ENCODE assay signal across 8 cellular contexts in the genomic region with DNA sequence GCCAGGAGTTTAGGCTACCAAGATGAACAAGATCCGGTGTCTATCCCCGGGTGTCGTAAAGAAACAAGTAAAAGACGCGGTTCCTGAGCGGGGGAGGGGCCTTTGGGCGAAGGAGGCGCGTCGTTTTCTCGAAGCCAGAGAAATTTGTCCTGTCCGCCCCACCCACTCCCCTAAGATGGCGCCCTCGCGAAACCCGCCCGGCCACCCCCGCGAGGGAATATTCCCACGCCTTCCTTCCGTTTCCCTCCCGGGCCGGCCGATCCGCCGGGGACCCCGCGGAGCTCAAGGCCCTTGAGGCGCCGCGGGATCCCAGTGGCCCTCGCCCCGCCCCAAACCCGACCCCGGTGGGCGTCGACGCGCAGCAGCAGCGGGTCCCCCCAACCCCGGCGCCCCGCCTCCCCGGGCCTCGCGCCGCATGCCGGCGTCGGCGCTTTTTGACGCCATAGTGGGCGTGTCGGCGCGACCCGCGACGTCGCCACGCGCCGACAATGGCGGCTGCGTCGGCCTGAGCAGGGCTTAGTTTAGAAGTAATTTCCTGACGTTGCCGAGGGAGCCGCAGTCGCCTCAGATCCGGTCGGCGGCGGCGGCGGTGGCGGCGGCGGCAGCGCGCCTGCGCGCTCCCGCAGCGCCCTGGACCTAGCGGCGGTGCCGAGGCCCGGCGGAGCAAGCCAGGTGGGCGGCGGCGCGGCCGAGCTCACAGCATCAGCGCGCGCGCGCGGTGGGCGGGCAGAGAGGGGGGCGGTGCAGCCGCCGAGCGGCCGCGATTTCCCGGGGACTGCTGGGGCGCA. TPM values are rescaled to one million over a fixed set of nuclear protein-coding genes. Genes with fewer than 3 reads are reported as not detected.
DNase-seq lines count a peak whose midpoint lies in the region; ATAC-seq and TF ChIP-seq lines count a peak whose summit lies in the region.

No MANE protein-coding gene starts in this region.

- peaks cover 3% of the 10 kb centered on the region for H3K27me3 Mint-ChIP-seq in activated T-helper 2 cell treated with anti-CD3 and anti-CD28 coated beads, Interferon-gamma antibody, Interleukin-2, Interleukin-4, amounts not matched to agents 10 μg/mL and 5 μg/mL and 100 μg/mL, durations not matched to agents 14 hours and 24 hours and 36 hours (ENCODE audit: low read depth)
- peaks cover 5 to 10% of the 10 kb centered on the region in 2 donors for H3K27me3 Mint-ChIP-seq in natural killer cell (ENCODE audit: low read depth in 2 of 2)
- peaks cover 0 to 5% of the 10 kb centered on the region in 2 donors for H3K27me3 Mint-ChIP-seq in stimulated activated naive B cell treated with anti-CD40 and anti-IgM and Interleukin-4, amounts not matched to agents 10 μg/mL and 1 μg/mL and 100 μg/mL, for 72 hours

- TF ChIP-seq CTCF in natural killer cell (IDR thresholded peaks at IDR 0.05) = no peak

- intact Hi-C loops in activated T-helper 2 cell treated with anti-CD3 and anti-CD28 coated beads, Interferon-gamma antibody, Interleukin-2, Interleukin-4, amounts not matched to agents 10 μg/mL and 5 μg/mL and 100 μg/mL, durations not matched to agents 14 hours and 24 hours and 36 hours (cut with micrococcal nuclease) = loop anchor here (2.0 to 10.0 kb wide), 4 partner anchors 80 to 525 kb away; a partner anchor contains a TSS
- intact Hi-C loops in natural killer cell (cut with micrococcal nuclease) = loop anchor here (2.0 to 10.0 kb wide), 3 partner anchors 90 to 522 kb away; a partner anchor contains a TSS

- ATAC-seq in natural killer cell = peak; percentile 79 to 92 (median 81)
- ATAC-seq in stimulated activated naive B cell treated with anti-CD40 and anti-IgM and Interleukin-4, amounts not matched to agents 10 μg/mL and 1 μg/mL and 100 μg/mL, for 72 hours (replicated peaks) = peak; percentile 83 to 86

- no peaks in the 10 kb centered on the region for H3K9me3 Mint-ChIP-seq in activated T-helper 2 cell treated with anti-CD3 and anti-CD28 coated beads, Interferon-gamma antibody, Interleukin-2, Interleukin-4, amounts not matched to agents 10 μg/mL and 5 μg/mL and 100 μg/mL, durations not matched to agents 14 hours and 24 hours and 36 hours
- H3K9me3 Mint-ChIP-seq in natural killer cell = no peaks in the 10 kb centered on the region
- H3K9me3 Mint-ChIP-seq in stimulated activated naive B cell treated with anti-CD40 and anti-IgM and Interleukin-4, amounts not matched to agents 10 μg/mL and 1 μg/mL and 100 μg/mL, for 72 hours = no peaks in the 10 kb centered on the region

- DNase-seq in ELF-1 (ENCODE audit: low read depth, low spot score) = peak; percentile 93
- peak; percentile 80 for DNase-seq in H4 (ENCODE audit: low spot score)
- peak; percentile 83 for DNase-seq in LHCN-M2 (ENCODE audit: low read depth)
- DNase-seq in RPMI8226 = peak; percentile 92
- DNase-seq in activated T-helper 2 cell treated with anti-CD3 and anti-CD28 coated beads, Interferon-gamma antibody, Interleukin-2, Interleukin-4, amounts not matched to agents 10 μg/mL and 5 μg/mL and 100 μg/mL, durations not matched to agents 14 hours and 24 hours and 36 hours (ENCODE audit: low spot score) = peak; percentile 83
- peak; percentile 76 for DNase-seq in fibroblast of peridontal ligament (ENCODE audit: extremely low read depth)
- peak; percentile 78 for DNase-seq in natural killer cell
- peak; percentile 80 for DNase-seq in stimulated activated naive B cell treated with anti-CD40 and anti-IgM and Interleukin-4, amounts not matched to agents 10 μg/mL and 1 μg/mL and 100 μg/mL, for 72 hours

- peaks cover 20% of the 10 kb centered on the region for H3K36me3 Mint-ChIP-seq in activated T-helper 2 cell treated with anti-CD3 and anti-CD28 coated beads, Interferon-gamma antibody, Interleukin-2, Interleukin-4, amounts not matched to agents 10 μg/mL and 5 μg/mL and 100 μg/mL, durations not matched to agents 14 hours and 24 hours and 36 hours (ENCODE audit: low read depth)
- H3K36me3 Mint-ChIP-seq in natural killer cell = peaks cover 7% of the 10 kb centered on the region
- no peaks in the 10 kb centered on the region for H3K36me3 Mint-ChIP-seq in stimulated activated naive B cell treated with anti-CD40 and anti-IgM and Interleukin-4, amounts not matched to agents 10 μg/mL and 1 μg/mL and 100 μg/mL, for 72 hours

- peak overlapping the region; percentile 95 for H3K27ac Mint-ChIP-seq in activated T-helper 2 cell treated with anti-CD3 and anti-CD28 coated beads, Interferon-gamma antibody, Interleukin-2, Interleukin-4, amounts not matched to agents 10 μg/mL and 5 μg/mL and 100 μg/mL, durations not matched to agents 14 hours and 24 hours and 36 hours
- H3K27ac Mint-ChIP-seq in natural killer cell = peak overlapping the region; percentile 93
- peak overlapping the region; percentile 93 for H3K27ac Mint-ChIP-seq in stimulated activated naive B cell treated with anti-CD40 and anti-IgM and Interleukin-4, amounts not matched to agents 10 μg/mL and 1 μg/mL and 100 μg/mL, for 72 hours

- peaks cover 11% of the 10 kb centered on the region for H3K4me1 Mint-ChIP-seq in activated T-helper 2 cell treated with anti-CD3 and anti-CD28 coated beads, Interferon-gamma antibody, Interleukin-2, Interleukin-4, amounts not matched to agents 10 μg/mL and 5 μg/mL and 100 μg/mL, durations not matched to agents 14 hours and 24 hours and 36 hours (ENCODE audit: low read depth)
- peaks cover 12 to 16% of the 10 kb centered on the region in 2 donors for H3K4me1 Mint-ChIP-seq in natural killer cell
- H3K4me1 Mint-ChIP-seq in stimulated activated naive B cell treated with anti-CD40 and anti-IgM and Interleukin-4, amounts not matched to agents 10 μg/mL and 1 μg/mL and 100 μg/mL, for 72 hours = no peaks in the 10 kb centered on the region

- peak overlapping the region; percentile 93 for H3K4me3 Mint-ChIP-seq in activated T-helper 2 cell treated with anti-CD3 and anti-CD28 coated beads, Interferon-gamma antibody, Interleukin-2, Interleukin-4, amounts not matched to agents 10 μg/mL and 5 μg/mL and 100 μg/mL, durations not matched to agents 14 hours and 24 hours and 36 hours (ENCODE audit: low read depth)
- H3K4me3 Mint-ChIP-seq in natural killer cell = peak overlapping the region; percentile 89
- H3K4me3 Mint-ChIP-seq in stimulated activated naive B cell treated with anti-CD40 and anti-IgM and Interleukin-4, amounts not matched to agents 10 μg/mL and 1 μg/mL and 100 μg/mL, for 72 hours = peak overlapping the region; percentile 83 to 88

RNA-seq across cellular contexts. Expression of a gene that starts 0.4 kb away (rescaled TPM):
- 47.6 and 58.8 TPM in 2 replicates for total RNA-seq in H4 (2014; rRNA removed; shearing (Covaris generic))
- total RNA-seq in LHCN-M2 (2014; rRNA removed) (68.9 and 72.8 TPM in 2 replicates), natural killer cell (10 to 100 TPM; 26.4 to 30.4 (median 28.2) TPM)
- 28.8 TPM for polyA plus RNA-seq in LHCN-M2 (2012)
- total RNA-seq in activated T-helper 2 cell treated with anti-CD3 and anti-CD28 coated beads, Interferon-gamma antibody, Interleukin-2, Interleukin-4, amounts not matched to agents 10 μg/mL and 5 μg/mL and 100 μg/mL, durations not matched to agents 14 hours and 24 hours and 36 hours = 43.8 and 47.3 TPM in 2 replicates

RNA-seq across cellular contexts. Expression of a gene that starts 9.2 kb away (rescaled TPM):
- not detected in 2 replicates for total RNA-seq in H4 (2014; rRNA removed; shearing (Covaris generic))
- total RNA-seq in LHCN-M2 (2014; rRNA removed) = not detected in 2 replicates
- polyA plus RNA-seq in LHCN-M2 (2012) = not detected
- total RNA-seq in activated T-helper 2 cell treated with anti-CD3 and anti-CD28 coated beads, Interferon-gamma antibody, Interleukin-2, Interleukin-4, amounts not matched to agents 10 μg/mL and 5 μg/mL and 100 μg/mL, durations not matched to agents 14 hours and 24 hours and 36 hours = not detected in 2 replicates
- not detected for total RNA-seq in natural killer cell

RNA-seq across cellular contexts. Expression of a gene that starts 35.1 kb away (rescaled TPM):
- not detected in 2 replicates for total RNA-seq in H4 (2014; rRNA removed; shearing (Covaris generic))
- total RNA-seq in LHCN-M2 (2014; rRNA removed) (not detected in 2 replicates), natural killer cell (not detected)
- not detected for polyA plus RNA-seq in LHCN-M2 (2012)
- not detected in 2 replicates for total RNA-seq in activated T-helper 2 cell treated with anti-CD3 and anti-CD28 coated beads, Interferon-gamma antibody, Interleukin-2, Interleukin-4, amounts not matched to agents 10 μg/mL and 5 μg/mL and 100 μg/mL, durations not matched to agents 14 hours and 24 hours and 36 hours

Comparison
In these comparisons a context has a peak if more than half of its experiments do, and no peak if none do; other contexts are left out.
1. Peak in every context shown above with its lines: DNase-seq and ATAC-seq.